ENCODE assay signal across 20 cellular contexts in genomic region chr19:32866564-32867265, GRCh38. TPM values are rescaled to one million over a fixed set of nuclear protein-coding genes. Genes with fewer than 3 reads are reported as not detected.
DNase-seq lines count a peak whose midpoint lies in the region; ATAC-seq, FAIRE-seq and TF ChIP-seq lines count a peak whose summit lies in the region.
"Had no signal": no experiment of that assay in that cellular context is flagged by ENCODE, and none has a peak within 500 bp of the region (broad histone marks: within the 10 kb centered on the region; RNA-seq: fewer than 3 reads in every experiment).

No MANE protein-coding gene starts in this region.

- no peak overlapping the region for H2BK120ac ChIP-seq in H1 (replicated peaks; ENCODE audit: low read depth, low read length)

- no peak overlapping the region for H4K91ac ChIP-seq in H1 (replicated peaks; ENCODE audit: insufficient read length, low read length)

- peak; percentile 44 for ATAC-seq in Panc1
- ATAC-seq in HG03354 (IDR thresholded peaks at IDR 0.05; ENCODE audit: poor library complexity, severe bottlenecking, unreplicated experiment): no peak
- ATAC-seq in stimulated activated naive CD8-positive, alpha-beta T cell treated with anti-CD3 and anti-CD28 coated beads, Interleukin-15, Interleukin-2, amounts not matched to agents 100 U/mL and 50 U/mL, for 24 hours: no peak
- ATAC-seq: SK-N-SH treated with all-trans-retinoic acid at 6 μM for 48 hours had no signal

- H2BK15ac ChIP-seq in H1 (ENCODE audit: low read length): no peak overlapping the region

- WGBS in H1 (ENCODE audit: extremely low coverage in 1 of 2, insufficient coverage in 1 of 2, insufficient read length in 1 of 2, insufficient replicate concordance in 2 of 2, low coverage in 1 of 2, low lambda C conversion rate in 2 of 2, missing lambda C conversion rate in 1 of 2), 2 experiments: 90% methylated on average over 12 of the region's 12 CpGs; no CpG with 5 or more reads in 1 of the 2 experiments

- H3K4me1 ChIP-seq in Panc1 (ENCODE audit: control insufficient read depth, insufficient read depth, low read length) (no peaks in the 10 kb centered on the region), H1 (replicated peaks in 1 of 4; ENCODE audit: control insufficient read depth in 3 of 4, insufficient read depth in 4 of 4, low read length in 3 of 4) (peaks cover 0 to 4% (median 1%) of the 10 kb centered on the region in 4 experiments; a peak in 4 of 7 replicates), osteoblast (ENCODE audit: insufficient read depth, low read length) (no peaks in the 10 kb centered on the region)
- H3K4me1 ChIP-seq: HAP-1 had no signal

- CTCF ChIA-PET in Panc1 (lab: Charles Lee) (interaction anchor here (0.6 kb wide), 1 partner anchor 13 kb away, joined by 7 read pairs; no protein-coding TSS in a partner anchor), H1 (lab: Charles Lee; ENCODE audit: partially characterized antibody) (interaction anchor here (0.8 to 1.0 kb wide), 2 partner anchors 9 to 11 kb away, joined by 3 read pairs; no protein-coding TSS in a partner anchor)

- TF ChIP-seq POLR2A in H1 (IDR thresholded peaks at IDR 0.05; ENCODE audit: control extremely low read depth in 1 of 2, low read depth in 2 of 2, low read length in 2 of 2): no peak

- H3K4me3 ChIP-seq in Panc1 (ENCODE audit: low read depth in 2 of 2, low read length in 2 of 2) (no peak overlapping the region), H1 (ENCODE audit: extremely low read depth in 1 of 4, insufficient read depth in 2 of 4, low read depth in 3 of 4, low read length in 4 of 4) (no peak overlapping the region), osteoblast (ENCODE audit: insufficient read depth, low read length) (no peak overlapping the region)
- H3K4me3 ChIP-seq: BLaER1, HAP-1, MG63 had no signal

- no peak for TF ChIP-seq RAD21 in H1 (IDR thresholded peaks at IDR 0.05 in 1 of 2, conservative IDR thresholded peaks at IDR 0.05 in 1 of 2; ENCODE audit: low read depth in 2 of 2, low read length in 2 of 2)

- H3K4ac ChIP-seq in H1 (replicated peaks; ENCODE audit: insufficient read length, low read depth, low read length): no peak overlapping the region

- in situ Hi-C loops in Panc1 (cut with HindIII; ENCODE audit: low pct_unique_long_range_greater_than_20kb, low sequenced_read_pairs): no loop called here

- H3K79me2 ChIP-seq in H1 (ENCODE audit: control insufficient read depth in 1 of 2, insufficient read depth in 2 of 2, low read length in 2 of 2): no peaks in the 10 kb centered on the region
- H3K79me2 ChIP-seq in osteoblast (ENCODE audit: insufficient read depth, low read length): no peaks in the 10 kb centered on the region

- H3K27ac ChIP-seq in Panc1 (ENCODE audit: low read length) (no peak overlapping the region), H1 (ENCODE audit: low read depth, low read length) (no peak overlapping the region), osteoblast (ENCODE audit: low read depth, low read length) (no peak overlapping the region)
- H3K27ac ChIP-seq: BLaER1, HL-60 had no signal

- TF ChIP-seq EP300 in H1 (IDR thresholded peaks at IDR 0.05; ENCODE audit: borderline replicate concordance in 1 of 2, low read depth in 2 of 2, low read length in 2 of 2): no peak

- no peak for FAIRE-seq in H1 (lab: Jason Lieb, UNC)

- H3K4me2 ChIP-seq in H1 (ENCODE audit: insufficient read depth in 1 of 2, low read depth in 2 of 2, low read length in 2 of 2): no peak overlapping the region
- H3K4me2 ChIP-seq in osteoblast (ENCODE audit: insufficient read depth, low read length): no peak overlapping the region
- H3K4me2 ChIP-seq: BLaER1 had no signal

- H3K79me1 ChIP-seq in H1 (ENCODE audit: low read depth, low read length): no peaks in the 10 kb centered on the region

- H4K5ac ChIP-seq in H1 (ENCODE audit: insufficient read length, low read depth, low read length): no peak overlapping the region

- no peak overlapping the region for H2BK5ac ChIP-seq in H1 (ENCODE audit: low read depth, low read length)

- DNase-seq in NCI-H2171 treated with DMSO at 0.1 percent for 48 hours (lab: John Stamatoyannopoulos, UW) (peak; percentile 5), NCI-H2171 (lab: John Stamatoyannopoulos, UW) (no peak), Panc1 (ENCODE audit: low read depth, low spot score) (no peak), H1 (ENCODE audit: low read depth in 1 of 2, low spot score in 2 of 2) (no peak), osteoblast (ENCODE audit: insufficient read length, low spot score, missing footprints) (peak; percentile 77), Kasumi-1 (lab: John Stamatoyannopoulos, UW) (no peak)
- DNase-seq in stimulated activated naive CD8-positive, alpha-beta T cell treated with anti-CD3 and anti-CD28 coated beads, Interleukin-15, Interleukin-2, amounts not matched to agents 100 U/mL and 50 U/mL, for 24 hours: no peak
- DNase-seq: 8988T; CD8-positive, alpha-beta memory T cell; KBM-7; NCI-H1105; NCI-H187 treated with DMSO at 0.1 percent for 48 hours; NCI-H510A treated with DMSO at 0.1 percent for 48 hours had no signal

- H3K9me3 ChIP-seq in Panc1 (ENCODE audit: control insufficient read depth, insufficient read depth, low read depth, low read length): no peaks in the 10 kb centered on the region
- no peaks in the 10 kb centered on the region for H3K9me3 ChIP-seq in H1 (ENCODE audit: insufficient read depth in 2 of 2, low read depth in 1 of 2, low read length in 1 of 2)
- no peaks in the 10 kb centered on the region for H3K9me3 ChIP-seq in osteoblast (ENCODE audit: low read depth, low read length)
- H3K9me3 ChIP-seq: BLaER1, HAP-1, MG63 had no signal

- H2AK5ac ChIP-seq in H1 (ENCODE audit: low read depth, low read length): no peak overlapping the region

- H2BK20ac ChIP-seq in H1 (ENCODE audit: low read length): no peak overlapping the region

- H3K36me3 ChIP-seq in Panc1 (ENCODE audit: control insufficient read depth, insufficient read depth, low read length) (no peaks in the 10 kb centered on the region), H1 (ENCODE audit: control insufficient read depth in 2 of 4, insufficient read depth in 4 of 4, low read length in 3 of 4) (no peaks in the 10 kb centered on the region), osteoblast (ENCODE audit: insufficient read depth, low read length) (no peaks in the 10 kb centered on the region)
- H3K36me3 ChIP-seq: BLaER1, HAP-1, MG63 had no signal

- peak overlapping the region; percentile 48 for H3K18ac ChIP-seq in H1 (ENCODE audit: extremely low read depth, low read length)

- no peak overlapping the region for H3K14ac ChIP-seq in H1 (ENCODE audit: insufficient read length)

- no peak overlapping the region for H2BK12ac ChIP-seq in H1 (ENCODE audit: low read depth, low read length)

- H2AFZ ChIP-seq in H1 (ENCODE audit: low read length) (0 out of 2 replicates have a peak overlapping the region, but pooled peaks have one; percentile 41), osteoblast (ENCODE audit: low read length) (no peak overlapping the region)

- POLR2A ChIA-PET in Panc1 (lab: Charles Lee): interaction anchor here (0.6 kb wide), 2 partner anchors 14 to 261 kb away, joined by 3 to 7 read pairs; no protein-coding TSS in a partner anchor
- POLR2A ChIA-PET in H1 (lab: Charles Lee; ENCODE audit: partially characterized antibody): no interaction called here

- H3K23me2 ChIP-seq in H1 (ENCODE audit: low read depth, low read length): no peaks in the 10 kb centered on the region

- no peaks in the 10 kb centered on the region for H4K20me1 ChIP-seq in H1 (replicated peaks in 1 of 2; ENCODE audit: control insufficient read depth in 1 of 2, insufficient read depth in 2 of 2, low read length in 2 of 2)
- H4K20me1 ChIP-seq in osteoblast (ENCODE audit: insufficient read depth, low read length): no peaks in the 10 kb centered on the region
- H4K20me1 ChIP-seq: BLaER1 had no signal

- H4K8ac ChIP-seq in H1 (ENCODE audit: extremely low read depth, insufficient read depth, low read length): no peak overlapping the region; the same call in 1 of the 2 replicates

- H3K23ac ChIP-seq in H1 (ENCODE audit: insufficient read length): no peak overlapping the region

- TF ChIP-seq CTCF in Panc1 (IDR thresholded peaks at IDR 0.05): no peak
- no peak for TF ChIP-seq CTCF in H1 (IDR thresholded peaks at IDR 0.05; ENCODE audit: control extremely low read depth in 1 of 3, insufficient read depth in 1 of 3, low read depth in 1 of 3, low read length in 3 of 3)
- no peak for TF ChIP-seq CTCF in osteoblast (IDR thresholded peaks at IDR 0.05; ENCODE audit: extremely low read depth, low read depth, low read length)

- no peak overlapping the region for H3K56ac ChIP-seq in H1 (replicated peaks; ENCODE audit: insufficient read length, low read depth, low read length)

- intact Hi-C loops in Panc1 (cut with micrococcal nuclease; ENCODE audit: unreplicated experiment): no loop called here

- no peaks in the 10 kb centered on the region for H3K27me3 ChIP-seq in Panc1 (ENCODE audit: control insufficient read depth, insufficient read depth, low read length)
- H3K27me3 ChIP-seq in H1 (replicated peaks in 1 of 4; ENCODE audit: control insufficient read depth in 3 of 4, extremely low read depth in 1 of 4, insufficient read depth in 3 of 4, low read length in 3 of 4): no peaks in the 10 kb centered on the region
- no peaks in the 10 kb centered on the region for H3K27me3 ChIP-seq in osteoblast (ENCODE audit: insufficient read depth, low read length)
- H3K27me3 ChIP-seq: BLaER1, MG63 had no signal

- no TSS peak for BruUV-seq in Panc1 (replicated peaks; lab: Mats Ljungman, UMichigan)

- H3K9ac ChIP-seq in H1 (replicated peaks in 1 of 4; ENCODE audit: extremely low read depth in 1 of 4, low read depth in 3 of 4, low read length in 3 of 4): no peak overlapping the region
- H3K9ac ChIP-seq: BLaER1 had no signal

RNA-seq across cellular contexts. Expression of gene SLC7A9, which starts 2.9 kb away (rescaled TPM):
- 0.28 TPM for total RNA-seq in Panc1 (2021; ENCODE audit: unreplicated experiment)
- 0.36 TPM for polyA plus RNA-seq in Panc1 (2012; ENCODE audit: insufficient read length)
- not detected in 2 replicates for total RNA-seq in H1 (2021; fragmentation: NEBNext Ultra II Directional; extraction: Animal tissue kit (Norgen Biotek cat#: 25700))
- polyA plus RNA-seq in H1 (2011; rRNA removed): 0.08 and 0.15 TPM in 2 replicates
- 0.06 TPM for polyA plus RNA-seq in H1 (2011; cell fraction: cytosol; rRNA removed)
- polyA plus RNA-seq in H1 (2011; cell fraction: nucleus; rRNA removed): 0.47 TPM
- 0.09 TPM in 1 of 4 replicates, not detected in the others for polyA plus RNA-seq in H1 (2012, experiment 1 of 2)
- polyA plus RNA-seq in H1 (2012, experiment 2 of 2): not detected
- 0.04 TPM for polyA plus RNA-seq in H1 (2013, experiment 1 of 2)
- polyA plus RNA-seq in H1 (2013, experiment 2 of 2): 0.06 TPM
- not detected in 2 replicates for polyA minus RNA-seq in H1 (2011; rRNA and poly(A)+ RNA removed)
- polyA minus RNA-seq in H1 (2011; cell fraction: cytosol; rRNA and poly(A)+ RNA removed): not detected
- polyA minus RNA-seq in H1 (2011; cell fraction: nucleus; rRNA and poly(A)+ RNA removed): not detected
- total RNA-seq in osteoblast: under 0.01 and 0.59 TPM in 2 replicates
- total RNA-seq: Daoy had no signal
- polyA plus RNA-seq: CD8-positive, alpha-beta memory T cell had no signal

Comparison
In these comparisons a context has a peak if more than half of its experiments do, and no peak if none do; other contexts are left out.
1. DNase-seq: peak in NCI-H2171 treated with DMSO at 0.1 percent for 48 hours (single experiment) and osteoblast (single experiment); none in NCI-H2171 (single experiment), Panc1 (single experiment), H1 (0 of 2), Kasumi-1 (0 of 2) and stimulated activated naive CD8-positive, alpha-beta T cell treated with anti-CD3 and anti-CD28 coated beads, Interleukin-15, Interleukin-2, amounts not matched to agents 100 U/mL and 50 U/mL, for 24 hours (single experiment).